ENCODE assay signal across 1 cellular context in the genomic region with DNA sequence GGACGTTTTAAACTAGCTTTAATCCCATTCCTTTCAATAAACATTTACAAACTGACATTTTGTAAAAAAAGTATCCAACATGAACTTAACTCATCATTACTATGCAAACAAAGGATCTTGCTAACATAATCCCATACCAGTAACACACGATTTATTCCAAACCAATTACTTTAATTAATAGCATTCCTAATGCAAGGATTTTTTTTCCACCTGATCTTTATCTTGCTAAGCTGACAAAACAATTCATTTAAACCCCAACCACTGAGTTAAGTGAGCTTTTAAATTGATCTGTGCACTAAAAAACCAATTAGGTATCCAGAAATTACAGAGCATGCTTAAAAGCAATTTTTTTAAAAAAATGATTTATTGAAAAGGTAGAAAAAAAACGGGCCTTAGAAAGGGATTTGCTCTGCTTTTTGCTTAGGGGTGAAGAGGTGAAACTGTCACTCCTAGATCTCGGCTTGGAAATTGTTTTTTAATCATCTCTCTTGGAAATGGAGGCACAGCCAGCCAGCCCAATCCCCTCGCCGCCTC.
A peak's percentile ranks its signal among the peaks of the same experiment; 100 is the strongest.
TF ChIP-seq lines count a peak whose summit lies in the region.

No MANE protein-coding gene starts in this region.

TF ChIP-seq in GM12878, 131 proteins besides CTCF, POLR2A, EP300 and RAD21 (continued from another document):
- TF ChIP-seq PBX3 (IDR thresholded peaks at IDR 0.05; ENCODE audit: insufficient replicate concordance, low read depth, low read length) (no peak), MXI1 (IDR thresholded peaks at IDR 0.05; ENCODE audit: low read depth, low read length) (0 out of 2 replicates have a peak, but pooled peaks have one; percentile 2)
